Comparison of ENCODE assay signal across 29 cellular contexts in the genomic region with DNA sequence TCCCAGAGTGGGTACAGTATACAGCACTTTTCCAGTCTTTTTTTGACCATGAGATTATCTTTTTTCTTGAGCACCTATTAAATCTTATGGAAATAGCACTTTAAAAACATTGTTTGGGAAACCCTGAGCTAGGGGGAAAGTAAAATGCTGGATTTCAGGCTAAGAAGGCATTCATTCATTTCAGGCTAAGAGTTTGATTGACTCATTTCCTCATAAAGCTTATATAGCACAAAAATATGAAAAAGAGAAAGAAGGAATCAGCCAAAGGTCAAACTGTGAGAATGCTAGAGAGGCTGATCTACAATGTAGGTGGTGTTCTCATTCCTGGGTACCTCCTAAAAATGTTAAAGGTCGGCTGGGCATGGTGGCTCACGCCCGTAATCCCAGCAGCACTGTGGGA.
"Had no signal": no experiment of that assay in that cellular context is flagged by ENCODE, and none has a peak within 500 bp of the region (broad histone marks: within the 10 kb centered on the region; RNA-seq: fewer than 3 reads in every experiment).

No MANE protein-coding gene starts in this region.

- H3K9me3 ChIP-seq: ascending aorta, gastrocnemius medialis, heart left ventricle had no signal

- H3K27me3 ChIP-seq: ascending aorta, gastrocnemius medialis, heart left ventricle had no signal

- H3K36me3 ChIP-seq: gastrocnemius medialis, WERI-Rb-1 had no signal

- H3K36me3 Mint-ChIP-seq: activated naive CD4-positive, alpha-beta T cell treated with anti-CD3 and anti-CD28 coated beads, Interleukin-2, amount 10 ng/mL, durations not matched to agents 7 days and 5 days; activated naive CD4-positive, alpha-beta T cell treated with anti-CD3 and anti-CD28 coated beads, Interleukin-2, amount 50 U/mL, for 72 hours; activated naive CD8-positive, alpha-beta T cell treated with anti-CD3 and anti-CD28 coated beads, Interleukin-2, amount 10 ng/mL, durations not matched to agents 7 days and 5 days had no signal

- H3K27ac Mint-ChIP-seq: activated B cell treated with CpG ODN at 0.5 μM for 24 hours; activated CD4-positive, alpha-beta memory T cell treated with anti-CD3 and anti-CD28 coated beads, Interleukin-2, amount 10 ng/mL, durations not matched to agents 7 days and 5 days; activated CD4-positive, alpha-beta T cell treated with anti-CD3 and anti-CD28 coated beads for 36 hours; activated CD4-positive, alpha-beta T cell treated with anti-CD3 and anti-CD28 coated beads, Interleukin-2, amount 10 ng/mL, durations not matched to agents 7 days and 5 days; activated naive CD4-positive, alpha-beta T cell treated with anti-CD3 and anti-CD28 coated beads, Interleukin-2, amount 10 ng/mL, durations not matched to agents 7 days and 5 days; activated naive CD4-positive, alpha-beta T cell treated with anti-CD3 and anti-CD28 coated beads, Interleukin-2, amount 50 U/mL, for 72 hours; activated naive CD8-positive, alpha-beta T cell treated with anti-CD3 and anti-CD28 coated beads, Interleukin-2, amount 10 ng/mL, durations not matched to agents 7 days and 5 days; activated T-cell treated with anti-CD3 and anti-CD28 coated beads, Interleukin-2, amount 50 U/mL, for 24 hours; activated T-cell treated with anti-CD3 and anti-CD28 coated beads, Interleukin-2, amount 50 U/mL, for 72 hours; brain; T-helper 17 cell; T-helper 2 cell treated with Interferon-gamma antibody and Interleukin-4, amounts not matched to agents 5 μg/mL and 100 μg/mL, for 36 hours had no signal

- ATAC-seq: esophagus mucosa, gastrocnemius medialis, heart left ventricle, T-helper 17 cell had no signal

- H3K27me3 Mint-ChIP-seq: activated B cell treated with CpG ODN at 0.5 μM for 24 hours; activated naive CD4-positive, alpha-beta T cell treated with anti-CD3 and anti-CD28 coated beads, Interleukin-2, amount 10 ng/mL, durations not matched to agents 7 days and 5 days; brain had no signal

- DNase-seq: activated B cell treated with CpG ODN at 0.5 μM for 24 hours; activated CD4-positive, alpha-beta memory T cell treated with anti-CD3 and anti-CD28 coated beads, Interleukin-2, amount 10 ng/mL, durations not matched to agents 7 days and 5 days; activated CD4-positive, alpha-beta T cell treated with anti-CD3 and anti-CD28 coated beads for 36 hours; activated CD4-positive, alpha-beta T cell treated with anti-CD3 and anti-CD28 coated beads, Interleukin-2, amount 10 ng/mL, durations not matched to agents 7 days and 5 days; activated CD4-positive, alpha-beta T cell treated with anti-CD3 and anti-CD28 coated beads, Interleukin-2, amount 50 U/mL, for 4 hours; activated CD8-positive, alpha-beta memory T cell treated with anti-CD3 and anti-CD28 coated beads, Interleukin-2, amount 50 U/mL, for 48 hours; activated gamma-delta T cell; activated naive CD4-positive, alpha-beta T cell; activated naive CD4-positive, alpha-beta T cell treated with anti-CD3 and anti-CD28 coated beads, Interleukin-2, amount 10 ng/mL, durations not matched to agents 7 days and 5 days; activated naive CD8-positive, alpha-beta T cell treated with anti-CD3 and anti-CD28 coated beads, Interleukin-2, amount 10 ng/mL, durations not matched to agents 7 days and 5 days; activated T-cell treated with anti-CD3 and anti-CD28 coated beads for 4 hours; activated T-cell treated with anti-CD3 and anti-CD28 coated beads, Interleukin-2, amount 50 U/mL, for 24 hours; activated T-cell treated with anti-CD3 and anti-CD28 coated beads, Interleukin-2, amount 50 U/mL, for 72 hours; cortex of kidney; effector CD8-positive, alpha-beta T cell; foreskin fibroblast; gastrocnemius medialis; glutamatergic neuron; heart left ventricle; T-helper 1 cell; T-helper 17 cell; T1000; WERI-Rb-1 had no signal

- H3K4me3 ChIP-seq: ascending aorta, gastrocnemius medialis, heart left ventricle had no signal

- H3K4me1 Mint-ChIP-seq: activated naive CD4-positive, alpha-beta T cell treated with anti-CD3 and anti-CD28 coated beads, Interleukin-2, amount 10 ng/mL, durations not matched to agents 7 days and 5 days; central memory CD8-positive, alpha-beta T cell had no signal

- H3K27ac ChIP-seq: ascending aorta, gastrocnemius medialis, heart left ventricle, WERI-Rb-1 had no signal

- H3K9me3 Mint-ChIP-seq: activated B cell treated with CpG ODN at 0.5 μM for 24 hours; activated CD4-positive, alpha-beta memory T cell treated with anti-CD3 and anti-CD28 coated beads, Interleukin-2, amount 10 ng/mL, durations not matched to agents 7 days and 5 days; activated CD4-positive, alpha-beta T cell treated with anti-CD3 and anti-CD28 coated beads, Interleukin-2, amount 10 ng/mL, durations not matched to agents 7 days and 5 days; activated naive CD4-positive, alpha-beta T cell treated with anti-CD3 and anti-CD28 coated beads, Interleukin-2, amount 10 ng/mL, durations not matched to agents 7 days and 5 days; activated naive CD4-positive, alpha-beta T cell treated with anti-CD3 and anti-CD28 coated beads, Interleukin-2, amount 50 U/mL, for 72 hours; activated naive CD8-positive, alpha-beta T cell treated with anti-CD3 and anti-CD28 coated beads, Interleukin-2, amount 10 ng/mL, durations not matched to agents 7 days and 5 days; activated T-cell treated with anti-CD3 and anti-CD28 coated beads, Interleukin-2, amount 50 U/mL, for 24 hours; activated T-cell treated with anti-CD3 and anti-CD28 coated beads, Interleukin-2, amount 50 U/mL, for 72 hours; central memory CD8-positive, alpha-beta T cell; T-helper 2 cell treated with Interferon-gamma antibody and Interleukin-4, amounts not matched to agents 5 μg/mL and 100 μg/mL, for 36 hours had no signal

- H3K4me1 ChIP-seq: gastrocnemius medialis had no signal

- H3K4me3 Mint-ChIP-seq: activated B cell treated with CpG ODN at 0.5 μM for 24 hours; activated CD4-positive, alpha-beta memory T cell treated with anti-CD3 and anti-CD28 coated beads, Interleukin-2, amount 10 ng/mL, durations not matched to agents 7 days and 5 days; activated CD4-positive, alpha-beta T cell treated with anti-CD3 and anti-CD28 coated beads for 36 hours; activated CD4-positive, alpha-beta T cell treated with anti-CD3 and anti-CD28 coated beads, Interleukin-2, amount 10 ng/mL, durations not matched to agents 7 days and 5 days; activated naive CD4-positive, alpha-beta T cell treated with anti-CD3 and anti-CD28 coated beads, Interleukin-2, amount 10 ng/mL, durations not matched to agents 7 days and 5 days; activated naive CD8-positive, alpha-beta T cell treated with anti-CD3 and anti-CD28 coated beads, Interleukin-2, amount 10 ng/mL, durations not matched to agents 7 days and 5 days; activated T-cell treated with anti-CD3 and anti-CD28 coated beads, Interleukin-2, amount 50 U/mL, for 24 hours; activated T-cell treated with anti-CD3 and anti-CD28 coated beads, Interleukin-2, amount 50 U/mL, for 72 hours; brain; central memory CD8-positive, alpha-beta T cell; T-helper 17 cell; T-helper 2 cell treated with Interferon-gamma antibody and Interleukin-4, amounts not matched to agents 5 μg/mL and 100 μg/mL, for 36 hours had no signal
